ENCODE assay signal across 1 cellular context in the genomic region with DNA sequence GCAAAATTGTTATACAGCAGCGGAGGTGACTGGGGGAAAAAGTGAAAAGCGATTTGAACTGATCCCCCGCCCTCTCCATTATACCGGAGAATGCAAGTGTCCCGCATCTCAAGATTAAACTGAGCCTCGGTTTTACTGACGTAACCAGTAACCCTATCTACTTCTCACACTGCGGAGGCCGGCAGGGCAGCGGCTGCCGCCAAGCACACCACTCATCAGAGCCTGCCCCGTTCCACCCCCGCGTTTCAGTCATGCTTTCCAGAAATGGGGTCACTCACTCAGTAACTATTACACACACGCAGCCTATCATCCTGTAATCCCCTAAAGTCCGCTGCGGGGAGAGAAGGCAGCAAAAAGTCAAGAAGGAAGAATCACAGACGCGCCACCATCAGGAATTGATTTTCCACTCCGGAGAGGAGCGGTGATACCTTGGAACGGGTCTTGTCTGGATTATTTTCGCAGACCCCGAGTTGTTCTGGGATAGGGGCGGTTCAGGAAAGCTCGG.
TF ChIP-seq lines count a peak whose summit lies in the region.

No MANE protein-coding gene starts in this region.

TF ChIP-seq in HepG2, 621 proteins besides CTCF, POLR2A, EP300 and RAD21 (continued from another document):
- TF ChIP-seq, protein P1, sequence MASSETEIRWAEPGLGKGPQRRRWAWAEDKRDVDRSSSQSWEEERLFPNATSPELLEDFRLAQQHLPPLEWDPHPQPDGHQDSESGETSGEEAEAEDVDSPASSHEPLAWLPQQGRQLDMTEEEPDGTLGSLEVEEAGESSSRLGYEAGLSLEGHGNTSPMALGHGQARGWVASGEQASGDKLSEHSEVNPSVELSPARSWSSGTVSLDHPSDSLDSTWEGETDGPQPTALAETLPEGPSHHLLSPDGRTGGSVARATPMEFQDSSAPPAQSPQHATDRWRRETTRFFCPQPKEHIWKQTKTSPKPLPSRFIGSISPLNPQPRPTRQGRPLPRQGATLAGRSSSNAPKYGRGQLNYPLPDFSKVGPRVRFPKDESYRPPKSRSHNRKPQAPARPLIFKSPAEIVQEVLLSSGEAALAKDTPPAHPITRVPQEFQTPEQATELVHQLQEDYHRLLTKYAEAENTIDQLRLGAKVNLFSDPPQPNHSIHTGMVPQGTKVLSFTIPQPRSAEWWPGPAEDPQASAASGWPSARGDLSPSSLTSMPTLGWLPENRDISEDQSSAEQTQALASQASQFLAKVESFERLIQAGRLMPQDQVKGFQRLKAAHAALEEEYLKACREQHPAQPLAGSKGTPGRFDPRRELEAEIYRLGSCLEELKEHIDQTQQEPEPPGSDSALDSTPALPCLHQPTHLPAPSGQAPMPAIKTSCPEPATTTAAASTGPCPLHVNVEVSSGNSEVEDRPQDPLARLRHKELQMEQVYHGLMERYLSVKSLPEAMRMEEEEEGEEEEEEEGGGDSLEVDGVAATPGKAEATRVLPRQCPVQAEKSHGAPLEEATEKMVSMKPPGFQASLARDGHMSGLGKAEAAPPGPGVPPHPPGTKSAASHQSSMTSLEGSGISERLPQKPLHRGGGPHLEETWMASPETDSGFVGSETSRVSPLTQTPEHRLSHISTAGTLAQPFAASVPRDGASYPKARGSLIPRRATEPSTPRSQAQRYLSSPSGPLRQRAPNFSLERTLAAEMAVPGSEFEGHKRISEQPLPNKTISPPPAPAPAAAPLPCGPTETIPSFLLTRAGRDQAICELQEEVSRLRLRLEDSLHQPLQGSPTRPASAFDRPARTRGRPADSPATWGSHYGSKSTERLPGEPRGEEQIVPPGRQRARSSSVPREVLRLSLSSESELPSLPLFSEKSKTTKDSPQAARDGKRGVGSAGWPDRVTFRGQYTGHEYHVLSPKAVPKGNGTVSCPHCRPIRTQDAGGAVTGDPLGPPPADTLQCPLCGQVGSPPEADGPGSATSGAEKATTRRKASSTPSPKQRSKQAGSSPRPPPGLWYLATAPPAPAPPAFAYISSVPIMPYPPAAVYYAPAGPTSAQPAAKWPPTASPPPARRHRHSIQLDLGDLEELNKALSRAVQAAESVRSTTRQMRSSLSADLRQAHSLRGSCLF (CRISPR knock-in tag; IDR thresholded peaks at IDR 0.05; ENCODE audit: borderline replicate concordance), result no peak
- TF ChIP-seq, protein P2, sequence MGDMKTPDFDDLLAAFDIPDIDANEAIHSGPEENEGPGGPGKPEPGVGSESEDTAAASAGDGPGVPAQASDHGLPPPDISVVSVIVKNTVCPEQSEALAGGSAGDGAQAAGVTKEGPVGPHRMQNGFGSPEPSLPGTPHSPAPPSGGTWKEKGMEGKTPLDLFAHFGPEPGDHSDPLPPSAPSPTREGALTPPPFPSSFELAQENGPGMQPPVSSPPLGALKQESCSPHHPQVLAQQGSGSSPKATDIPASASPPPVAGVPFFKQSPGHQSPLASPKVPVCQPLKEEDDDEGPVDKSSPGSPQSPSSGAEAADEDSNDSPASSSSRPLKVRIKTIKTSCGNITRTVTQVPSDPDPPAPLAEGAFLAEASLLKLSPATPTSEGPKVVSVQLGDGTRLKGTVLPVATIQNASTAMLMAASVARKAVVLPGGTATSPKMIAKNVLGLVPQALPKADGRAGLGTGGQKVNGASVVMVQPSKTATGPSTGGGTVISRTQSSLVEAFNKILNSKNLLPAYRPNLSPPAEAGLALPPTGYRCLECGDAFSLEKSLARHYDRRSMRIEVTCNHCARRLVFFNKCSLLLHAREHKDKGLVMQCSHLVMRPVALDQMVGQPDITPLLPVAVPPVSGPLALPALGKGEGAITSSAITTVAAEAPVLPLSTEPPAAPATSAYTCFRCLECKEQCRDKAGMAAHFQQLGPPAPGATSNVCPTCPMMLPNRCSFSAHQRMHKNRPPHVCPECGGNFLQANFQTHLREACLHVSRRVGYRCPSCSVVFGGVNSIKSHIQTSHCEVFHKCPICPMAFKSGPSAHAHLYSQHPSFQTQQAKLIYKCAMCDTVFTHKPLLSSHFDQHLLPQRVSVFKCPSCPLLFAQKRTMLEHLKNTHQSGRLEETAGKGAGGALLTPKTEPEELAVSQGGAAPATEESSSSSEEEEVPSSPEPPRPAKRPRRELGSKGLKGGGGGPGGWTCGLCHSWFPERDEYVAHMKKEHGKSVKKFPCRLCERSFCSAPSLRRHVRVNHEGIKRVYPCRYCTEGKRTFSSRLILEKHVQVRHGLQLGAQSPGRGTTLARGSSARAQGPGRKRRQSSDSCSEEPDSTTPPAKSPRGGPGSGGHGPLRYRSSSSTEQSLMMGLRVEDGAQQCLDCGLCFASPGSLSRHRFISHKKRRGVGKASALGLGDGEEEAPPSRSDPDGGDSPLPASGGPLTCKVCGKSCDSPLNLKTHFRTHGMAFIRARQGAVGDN (CRISPR knock-in tag; IDR thresholded peaks at IDR 0.05), result peak; percentile 27
- TF ChIP-seq, protein P3, sequence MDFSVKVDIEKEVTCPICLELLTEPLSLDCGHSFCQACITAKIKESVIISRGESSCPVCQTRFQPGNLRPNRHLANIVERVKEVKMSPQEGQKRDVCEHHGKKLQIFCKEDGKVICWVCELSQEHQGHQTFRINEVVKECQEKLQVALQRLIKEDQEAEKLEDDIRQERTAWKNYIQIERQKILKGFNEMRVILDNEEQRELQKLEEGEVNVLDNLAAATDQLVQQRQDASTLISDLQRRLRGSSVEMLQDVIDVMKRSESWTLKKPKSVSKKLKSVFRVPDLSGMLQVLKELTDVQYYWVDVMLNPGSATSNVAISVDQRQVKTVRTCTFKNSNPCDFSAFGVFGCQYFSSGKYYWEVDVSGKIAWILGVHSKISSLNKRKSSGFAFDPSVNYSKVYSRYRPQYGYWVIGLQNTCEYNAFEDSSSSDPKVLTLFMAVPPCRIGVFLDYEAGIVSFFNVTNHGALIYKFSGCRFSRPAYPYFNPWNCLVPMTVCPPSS (IDR thresholded peaks at IDR 0.05), result no peak
